Comparison of ENCODE assay signal across 8 cellular contexts in genomic region chr9:136784249-136784996, GRCh38. TPM values are rescaled to one million over a fixed set of nuclear protein-coding genes. Genes with fewer than 3 reads are reported as not detected.
DNase-seq lines count a peak whose midpoint lies in the region; ATAC-seq, FAIRE-seq and TF ChIP-seq lines count a peak whose summit lies in the region.
"Had no signal": no experiment of that assay in that cellular context is flagged by ENCODE, and none has a peak within 500 bp of the region (broad histone marks: within the 10 kb centered on the region; RNA-seq: fewer than 3 reads in every experiment).

No MANE protein-coding gene starts in this region.

- ATAC-seq in pancreas = peak in 2 of 4 donors; percentile 40 to 48
- ATAC-seq in GM21360 (IDR thresholded peaks at IDR 0.05; ENCODE audit: unreplicated experiment) = no peak
- no peak for ATAC-seq in HG03460 (IDR thresholded peaks at IDR 0.05; ENCODE audit: unreplicated experiment)

- no peak overlapping the region for H3K4me3 ChIP-seq in DOHH2 (ENCODE audit: low read length)
- no peak overlapping the region for H3K4me3 ChIP-seq in pancreas

- no peak overlapping the region for H3K4me2 ChIP-seq in DOHH2 (ENCODE audit: low read length)

- no peaks in the 10 kb centered on the region for H3K79me2 ChIP-seq in DOHH2 (ENCODE audit: control insufficient read depth, low read length)

- no peaks in the 10 kb centered on the region for H3K36me3 ChIP-seq in DOHH2 (ENCODE audit: control insufficient read depth, low read length)
- no peaks in the 10 kb centered on the region for H3K36me3 ChIP-seq in pancreas

- H3K4me3 Mint-ChIP-seq in MCF 10A (ENCODE audit: unreplicated experiment) = no peak overlapping the region

- peaks cover 6% of the 10 kb centered on the region for H3K4me1 ChIP-seq in DOHH2 (ENCODE audit: control insufficient read depth, low read length)
- peaks cover 0 to 16% (median under 1%) of the 10 kb centered on the region in 3 donors for H3K4me1 ChIP-seq in pancreas

- no peaks in the 10 kb centered on the region for H3K9me2 ChIP-seq in DOHH2 (replicated peaks; ENCODE audit: control insufficient read depth, low read length)

- no peaks in the 10 kb centered on the region for H3K36me3 Mint-ChIP-seq in MCF 10A (ENCODE audit: insufficient read depth, unreplicated experiment)

- BruUV-seq in MCF 10A (replicated peaks; lab: Mats Ljungman, UMichigan) = no TSS peak

- H3K27me3 Mint-ChIP-seq in MCF 10A (ENCODE audit: insufficient read depth, unreplicated experiment) = peaks cover 29% of the 10 kb centered on the region

- H3K4me1 Mint-ChIP-seq in MCF 10A (ENCODE audit: insufficient read depth, unreplicated experiment) = peaks cover 5% of the 10 kb centered on the region

- intact Hi-C loops in MCF 10A (cut with micrococcal nuclease) (loop anchor here (1.0 kb wide), 1 partner anchor 18 kb away; no protein-coding TSS in a partner anchor), pancreas (cut with DNase I) (no loop called here)

- H3F3A ChIP-seq in DOHH2 (ENCODE audit: control insufficient read depth, insufficient read depth) = no peaks in the 10 kb centered on the region

- H3K9me3 ChIP-seq in DOHH2 (ENCODE audit: control insufficient read depth, insufficient read depth, low read length) (no peaks in the 10 kb centered on the region), pancreas (no peaks in the 10 kb centered on the region)

- no peaks in the 10 kb centered on the region for H4K20me1 ChIP-seq in DOHH2 (ENCODE audit: control insufficient read depth, insufficient read depth, low read depth, low read length)

- no peak overlapping the region for H3K27ac Mint-ChIP-seq in MCF 10A (ENCODE audit: low read depth, unreplicated experiment)

- H3K27ac ChIP-seq in DOHH2 (ENCODE audit: low read depth, low read length) (no peak overlapping the region), pancreas (no peak overlapping the region)

- CTCF ChIA-PET in MCF 10A (lab: Yijun Ruan, JAX) = interaction anchor here (0.9 to 2.2 kb wide), 5 partner anchors 10 to 55 kb away, joined by 4 to 10 read pairs (median 6); partner anchors contain the start of gene LCN8

- POLR2A ChIA-PET in MCF 10A (lab: Yijun Ruan, JAX) = interaction anchor here (0.5 kb wide), 1 partner anchor 13 kb away, joined by 3 read pairs; no protein-coding TSS in a partner anchor

- TF ChIP-seq CTCF in DOHH2 (IDR thresholded peaks at IDR 0.05; ENCODE audit: low read depth, low read length, poor library complexity, severe bottlenecking) = peak; percentile 57
- peak; percentile 54 for TF ChIP-seq CTCF in LNCAP (IDR thresholded peaks at IDR 0.05)
- peak; percentile 71 for TF ChIP-seq CTCF in MCF 10A (IDR thresholded peaks at IDR 0.05; ENCODE audit: unreplicated experiment)
- peak in 3 of 4 donors; percentile 27 to 52 (median 30) for TF ChIP-seq CTCF in pancreas (IDR thresholded peaks at IDR 0.05)

- no peaks in the 10 kb centered on the region for H3K9me3 Mint-ChIP-seq in MCF 10A (ENCODE audit: unreplicated experiment)

- WGBS in pancreas, 2 donors = 27 to 35% methylated on average over 9 of the region's 9 CpGs

- H3K27me3 ChIP-seq in DOHH2 (ENCODE audit: control insufficient read depth, low read length) (peaks cover 23% of the 10 kb centered on the region), pancreas (no peaks in the 10 kb centered on the region)

- FAIRE-seq in pancreas (lab: Jason Lieb, UNC) = no peak

- DNase-seq in MCF 10A (ENCODE audit: unreplicated experiment) (peak; percentile 46), pancreas (no peak), iPS-NIHi7 (ENCODE audit: extremely low spot score) (no peak)

RNA-seq across cellular contexts. Expression of gene TMEM141, which starts 6.7 kb away (rescaled TPM):
- total RNA-seq in MCF 10A (2022) (56.0 and 70.4 TPM in 2 replicates), pancreas (10 to 100 TPM; 29.2 to 53.1 (median 34.2) TPM)
- polyA plus RNA-seq in pancreas = 100 to 1,000 TPM in 1 of 2 donors, 10 to 100 TPM in 1; 84.5 to 104 TPM

RNA-seq across cellular contexts. Expression of gene CCDC183, which starts 11.7 kb away (rescaled TPM):
- total RNA-seq in MCF 10A (2022) (0.26 and 1.3 TPM in 2 replicates), pancreas (1 to 10 TPM; 2.4 to 5.5 (median 2.9) TPM)
- polyA plus RNA-seq in pancreas = 10 to 100 TPM in 1 of 2 donors, 1 to 10 TPM in 1; 9.2 to 10.7 TPM
- total RNA-seq: RPMI7951 had no signal

RNA-seq across cellular contexts. Expression of gene LCN15, which starts 20.1 kb away (rescaled TPM):
- not detected in 2 replicates for total RNA-seq in MCF 10A (2022)
- not detected for total RNA-seq in pancreas
- not detected for polyA plus RNA-seq in pancreas
- total RNA-seq: RPMI7951 had no signal

RNA-seq across cellular contexts. Expression of gene RABL6, which starts 23.3 kb away (rescaled TPM):
- total RNA-seq in MCF 10A (2022) (77.8 and 84.2 TPM in 2 replicates), pancreas (10 to 100 TPM; 50.7 to 76.5 (median 60.4) TPM)
- polyA plus RNA-seq in pancreas = 100 to 1,000 TPM in 1 of 2 donors, 10 to 100 TPM in 1; 98.0 to 119 TPM

RNA-seq across cellular contexts. Expression of gene LCN8, which starts 26.4 kb away (rescaled TPM):
- total RNA-seq in MCF 10A (2022) (not detected in 2 replicates), pancreas (not detected)
- not detected for polyA plus RNA-seq in pancreas
- total RNA-seq: RPMI7951 had no signal
